ENCODE assay signal across 20 cellular contexts in the genomic region with DNA sequence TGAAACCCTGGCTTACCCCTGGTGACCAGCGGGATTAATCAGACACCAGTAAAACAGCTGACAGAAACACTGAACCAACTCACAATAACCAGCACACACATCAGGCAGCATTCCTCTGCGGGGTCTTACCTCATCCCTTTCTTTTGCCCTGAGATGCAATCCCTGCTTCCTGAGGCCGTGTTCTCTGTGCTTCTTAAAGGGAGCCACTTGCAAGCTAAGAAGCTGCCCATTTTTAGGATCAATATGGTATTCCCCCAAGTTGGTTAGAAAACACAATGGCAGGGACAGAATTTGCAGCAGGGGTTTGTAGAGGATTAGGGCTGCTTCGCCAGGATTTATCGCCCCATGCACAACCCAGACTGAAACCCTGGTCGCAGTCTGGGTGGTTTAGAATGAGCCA.
A peak's percentile ranks its signal among the peaks of the same experiment; 100 is the strongest.
DNase-seq lines count a peak whose midpoint lies in the region; ATAC-seq and TF ChIP-seq lines count a peak whose summit lies in the region.
"Had no signal": no experiment of that assay in that cellular context is flagged by ENCODE, and none has a peak within 500 bp of the region (broad histone marks: within the 10 kb centered on the region; RNA-seq: fewer than 3 reads in every experiment).

No MANE protein-coding gene starts in this region.

- TF ChIP-seq CTCF in foreskin fibroblast (IDR thresholded peaks at IDR 0.05; ENCODE audit: low read depth, low read length) = no peak

- peak; percentile 76 for DNase-seq in NCI-H82 (lab: John Stamatoyannopoulos, UW)
- DNase-seq in ecto neural progenitor cell (ENCODE audit: low spot score) = peak; percentile 75
- DNase-seq in iPS-NIHi7 (ENCODE audit: extremely low spot score) = peak; percentile 17
- no peak for DNase-seq in hypothalamus (lab: John Stamatoyannopoulos, UW)
- DNase-seq in foreskin fibroblast = no peak
- DNase-seq in posterior cingulate gyrus = no peak
- DNase-seq: CD4-positive, CD25-positive, alpha-beta regulatory T cell; GDM1; GM23248; NCI-H1048; NCI-H1417 treated with DMSO at 0.1 percent for 48 hours; NCI-H1694 treated with DMSO at 0.1 percent for 48 hours; NCI-H524; NCI-H774; Right ventricle myocardium superior; RPMI8226 had no signal

- intact Hi-C loops in posterior cingulate gyrus (cut with DNase I) = no loop called here

- H3K4me3 ChIP-seq in foreskin fibroblast (ENCODE audit: low read depth in 1 of 2, low read length in 2 of 2) = no peak overlapping the region
- H3K4me3 ChIP-seq: BLaER1, GM12878, GM23248 had no signal

- no peak for ATAC-seq in HG03039 (IDR thresholded peaks at IDR 0.05; ENCODE audit: unreplicated experiment)
- ATAC-seq: GM12878, HCT116 had no signal

Comparison
In these comparisons a context has a peak if more than half of its experiments do, and no peak if none do; other contexts are left out.
1. DNase-seq: peak in NCI-H82 (single experiment), ecto neural progenitor cell (single experiment) and iPS-NIHi7 (single experiment); none in hypothalamus (0 of 51), foreskin fibroblast (0 of 2) and posterior cingulate gyrus (0 of 10).